Comparison of ENCODE assay signal across 8 cellular contexts in genomic region chr1:193183019-193183643, GRCh38. TPM values are rescaled to one million over a fixed set of nuclear protein-coding genes. Genes with fewer than 3 reads are reported as not detected.
A peak's percentile ranks its signal among the peaks of the same experiment; 100 is the strongest.
DNase-seq lines count a peak whose midpoint lies in the region; ATAC-seq and TF ChIP-seq lines count a peak whose summit lies in the region.

No MANE protein-coding gene starts in this region.

- no peak for TF ChIP-seq POLR2A in lower leg skin (IDR thresholded peaks at IDR 0.05)

- H3K4me3 Mint-ChIP-seq in activated naive CD8-positive, alpha-beta T cell treated with anti-CD3 and anti-CD28 coated beads for 36 hours = no peak overlapping the region

- H3K27ac Mint-ChIP-seq in activated naive CD8-positive, alpha-beta T cell treated with anti-CD3 and anti-CD28 coated beads for 36 hours = no peak overlapping the region

- H3K27me3 ChIP-seq in DND-41 (ENCODE audit: insufficient read depth, low read length, poor library complexity) = no peaks in the 10 kb centered on the region
- no peaks in the 10 kb centered on the region for H3K27me3 ChIP-seq in lung (ENCODE audit: control insufficient read depth, insufficient read depth)

- H3K27ac ChIP-seq in DND-41 (ENCODE audit: low read length) (no peak overlapping the region), lung (ENCODE audit: low read depth in 1 of 2, low read length in 1 of 2) (no peak overlapping the region)

- H3K36me3 ChIP-seq in DND-41 (ENCODE audit: insufficient read depth, low read length) = no peaks in the 10 kb centered on the region
- peaks cover 0 to 2% of the 10 kb centered on the region in 2 donors for H3K36me3 ChIP-seq in lung (ENCODE audit: control insufficient read depth in 2 of 2, insufficient read depth in 2 of 2, low read length in 2 of 2)

- 1 to 2% methylated on average over 2 of the region's 2 CpGs for WGBS in lung, 2 donors
- WGBS in lower leg skin, 2 donors = 1% methylated on average over 2 of the region's 2 CpGs

- no peaks in the 10 kb centered on the region for H3K36me3 Mint-ChIP-seq in activated naive CD8-positive, alpha-beta T cell treated with anti-CD3 and anti-CD28 coated beads for 36 hours

- H4K20me1 ChIP-seq in DND-41 (ENCODE audit: insufficient read depth, low read length) = peaks cover 10% of the 10 kb centered on the region; the same call in 1 of the 2 replicates

- intact Hi-C loops in lower leg skin (cut with DNase I; ENCODE audit: low total_unique reads) = no loop called here

- H3K27me3 Mint-ChIP-seq in activated naive CD8-positive, alpha-beta T cell treated with anti-CD3 and anti-CD28 coated beads for 36 hours = no peaks in the 10 kb centered on the region

- ATAC-seq in DND-41 (ENCODE audit: insufficient read depth, low read depth) (peak; percentile 73), GM21447 (IDR thresholded peaks at IDR 0.05; ENCODE audit: unreplicated experiment) (peak; percentile 67), lung (ENCODE audit: insufficient read depth, low FRiP score) (peak; percentile 81)

- H3K4me1 ChIP-seq in DND-41 (ENCODE audit: insufficient read depth, low read length) (no peaks in the 10 kb centered on the region), lung (ENCODE audit: control insufficient read depth in 2 of 2, insufficient read depth in 2 of 2, low read length in 2 of 2) (peaks cover 1 to 6% of the 10 kb centered on the region in 2 donors)

- no peak overlapping the region for H2AFZ ChIP-seq in DND-41 (ENCODE audit: low read depth, low read length)

- H3K4me3 ChIP-seq in DND-41 (ENCODE audit: low read depth in 1 of 2, low read length in 2 of 2) (no peak overlapping the region), choroid plexus epithelial cell (ENCODE audit: low read depth, low read length) (no peak overlapping the region), lung (no peak overlapping the region), lower leg skin (ENCODE audit: low read depth, poor library complexity, severe bottlenecking) (no peak overlapping the region)

- peaks cover 38% of the 10 kb centered on the region for H3K4me1 Mint-ChIP-seq in activated naive CD8-positive, alpha-beta T cell treated with anti-CD3 and anti-CD28 coated beads for 36 hours

- H3K9me3 Mint-ChIP-seq in activated naive CD8-positive, alpha-beta T cell treated with anti-CD3 and anti-CD28 coated beads for 36 hours = no peaks in the 10 kb centered on the region

- H3K9ac ChIP-seq in DND-41 (ENCODE audit: low read depth, low read length) = no peak overlapping the region

- no peak for DNase-seq in DND-41
- peak; percentile 5 for DNase-seq in HuH-7 (ENCODE audit: low spot score)
- DNase-seq in NOMO-1 treated with dmso at 0.1 percent for 144 hours (lab: John Stamatoyannopoulos, UW; ENCODE audit: unreplicated experiment) = peak; percentile 13
- peak; percentile 78 for DNase-seq in choroid plexus epithelial cell (ENCODE audit: low read depth)
- DNase-seq in lung (ENCODE audit: low spot score) = no peak
- no peak for DNase-seq in activated naive CD8-positive, alpha-beta T cell treated with anti-CD3 and anti-CD28 coated beads for 36 hours
- DNase-seq in lower leg skin (ENCODE audit: low spot score in 2 of 2) = no peak

- TF ChIP-seq CTCF in DND-41 (IDR thresholded peaks at IDR 0.05; ENCODE audit: borderline replicate concordance, extremely low read depth, low read length, poor library complexity, severe bottlenecking) = peak; percentile 83
- peak; percentile 70 for TF ChIP-seq CTCF in choroid plexus epithelial cell (conservative IDR thresholded peaks at IDR 0.05; ENCODE audit: low read depth, low read length)
- TF ChIP-seq CTCF in lung (IDR thresholded peaks at IDR 0.05; ENCODE audit: control extremely low read depth, extremely low read depth) = peak; percentile 76
- TF ChIP-seq CTCF in lower leg skin (IDR thresholded peaks at IDR 0.05) = no peak

- H3K4me2 ChIP-seq in DND-41 (ENCODE audit: insufficient read depth, low read length) = no peak overlapping the region

- peaks cover 61% of the 10 kb centered on the region for H3K79me2 ChIP-seq in DND-41 (ENCODE audit: insufficient read depth, low read length)

- no peaks in the 10 kb centered on the region for H3K9me3 ChIP-seq in DND-41 (ENCODE audit: insufficient read depth, low read length, severe bottlenecking)
- H3K9me3 ChIP-seq in lung (ENCODE audit: control insufficient read depth in 2 of 2, insufficient read depth in 1 of 2, low read length in 1 of 2) = no peaks in the 10 kb centered on the region

RNA-seq across cellular contexts. Expression of gene B3GALT2, which starts 3.3 kb away (rescaled TPM):
- total RNA-seq in lung (1 to 10 TPM in 1 of 2 donors, under 1 TPM in 1; 0.61 to 8.8 TPM), lower leg skin (under 1 TPM in 3 of 4 donors, not detected in 1; 0.08 to 0.58 (median 0.32) TPM)
- polyA plus RNA-seq in lung = under 1 TPM; 0.24 to 0.81 TPM
- not detected for total RNA-seq in activated naive CD8-positive, alpha-beta T cell treated with anti-CD3 and anti-CD28 coated beads for 36 hours

Comparison
In these comparisons a context has a peak if more than half of its experiments do, and no peak if none do; other contexts are left out.
1. DNase-seq: peak in HuH-7 (single experiment), NOMO-1 treated with dmso at 0.1 percent for 144 hours (single experiment) and choroid plexus epithelial cell (single experiment); none in DND-41 (single experiment), lung (single experiment), activated naive CD8-positive, alpha-beta T cell treated with anti-CD3 and anti-CD28 coated beads for 36 hours (single experiment) and lower leg skin (0 of 2).
2. CTCF ChIP-seq: peak in DND-41 (single experiment), choroid plexus epithelial cell (single experiment) and lung (single experiment); none in lower leg skin (0 of 3).
3. Peak in every context shown above with its lines, with median percentiles within 50 percentile points of each other: ATAC-seq.